ENCODE assay signal across 16 cellular contexts in genomic region chr3:153753035-153753434, GRCh38.
DNase-seq lines count a peak whose midpoint lies in the region; ATAC-seq and TF ChIP-seq lines count a peak whose summit lies in the region.
"Had no signal": no experiment of that assay in that cellular context is flagged by ENCODE, and none has a peak within 500 bp of the region (broad histone marks: within the 10 kb centered on the region; RNA-seq: fewer than 3 reads in every experiment).

No MANE protein-coding gene starts in this region.

- H3K4me3 ChIP-seq in GM23338 (no peak overlapping the region), stomach smooth muscle (ENCODE audit: low read length in 2 of 2) (no peak overlapping the region), upper lobe of right lung (no peak overlapping the region)
- H3K4me3 ChIP-seq in naive thymus-derived CD4-positive, alpha-beta T cell (ENCODE audit: low read length): no peak overlapping the region

- H3K4me3 Mint-ChIP-seq in GM23338: no peak overlapping the region
- no peak overlapping the region for H3K4me3 Mint-ChIP-seq in naive thymus-derived CD4-positive, alpha-beta T cell
- no peak overlapping the region for H3K4me3 Mint-ChIP-seq in stimulated activated effector memory CD8-positive, alpha-beta T cell treated with anti-CD3 and anti-CD28 coated beads, Interleukin-12 subunit alpha, Interleukin-12 subunit beta, amount 100 ng/mL, for 72 hours
- H3K4me3 Mint-ChIP-seq: B cell; CD4-positive, alpha-beta memory T cell had no signal

- H3K27ac ChIP-seq in 22Rv1: peak overlapping the region; percentile 49
- H3K27ac ChIP-seq in GM23338 (ENCODE audit: low read depth): no peak overlapping the region
- peak overlapping the region; percentile 79 for H3K27ac ChIP-seq in VCaP
- H3K27ac ChIP-seq in stomach smooth muscle (ENCODE audit: low read length): peak overlapping the region; percentile 12
- no peak overlapping the region for H3K27ac ChIP-seq in upper lobe of right lung
- H3K27ac ChIP-seq in naive thymus-derived CD4-positive, alpha-beta T cell (ENCODE audit: low read depth, low read length): no peak overlapping the region
- H3K27ac ChIP-seq: HL-60 had no signal

- H3F3A ChIP-seq in GM23338 (replicated peaks; ENCODE audit: low read depth): no peaks in the 10 kb centered on the region

- H3K79me2 ChIP-seq in GM23338 (replicated peaks; ENCODE audit: insufficient read depth): no peaks in the 10 kb centered on the region

- H3K36me3 Mint-ChIP-seq in GM23338 (ENCODE audit: low read depth): no peaks in the 10 kb centered on the region; the same call in 2 of the 3 replicates
- no peaks in the 10 kb centered on the region for H3K36me3 Mint-ChIP-seq in naive thymus-derived CD4-positive, alpha-beta T cell
- no peaks in the 10 kb centered on the region for H3K36me3 Mint-ChIP-seq in stimulated activated effector memory CD8-positive, alpha-beta T cell treated with anti-CD3 and anti-CD28 coated beads, Interleukin-12 subunit alpha, Interleukin-12 subunit beta, amount 100 ng/mL, for 72 hours
- H3K36me3 Mint-ChIP-seq: CD4-positive, alpha-beta memory T cell had no signal

- DNase-seq in GM23338 (ENCODE audit: low spot score): no peak
- DNase-seq in upper lobe of right lung: no peak
- DNase-seq in naive thymus-derived CD4-positive, alpha-beta T cell: no peak
- DNase-seq in stimulated activated effector memory CD8-positive, alpha-beta T cell treated with anti-CD3 and anti-CD28 coated beads, Interleukin-12 subunit alpha, Interleukin-12 subunit beta, amount 100 ng/mL, for 72 hours (ENCODE audit: low spot score in 2 of 2): no peak
- DNase-seq: C1 segment of cervical spinal cord; CD4-positive, alpha-beta memory T cell; COR-L47; DMS153; DMS79 treated with DMSO at 0.1 percent for 48 hours; GDM1 had no signal

- intact Hi-C loops in upper lobe of right lung (cut with DNase I): no loop called here
- intact Hi-C loops in naive thymus-derived CD4-positive, alpha-beta T cell (cut with micrococcal nuclease): no loop called here

- peaks cover 3% of the 10 kb centered on the region; the same call in 1 of the 3 replicates for H3K4me1 Mint-ChIP-seq in GM23338
- no peaks in the 10 kb centered on the region for H3K4me1 Mint-ChIP-seq in naive thymus-derived CD4-positive, alpha-beta T cell
- no peaks in the 10 kb centered on the region for H3K4me1 Mint-ChIP-seq in stimulated activated effector memory CD8-positive, alpha-beta T cell treated with anti-CD3 and anti-CD28 coated beads, Interleukin-12 subunit alpha, Interleukin-12 subunit beta, amount 100 ng/mL, for 72 hours
- H3K4me1 Mint-ChIP-seq: B cell; CD4-positive, alpha-beta memory T cell had no signal

- ATAC-seq in GM23338 (no peak), upper lobe of right lung (no peak)
- no peak for ATAC-seq in naive thymus-derived CD4-positive, alpha-beta T cell
- ATAC-seq in stimulated activated effector memory CD8-positive, alpha-beta T cell treated with anti-CD3 and anti-CD28 coated beads, Interleukin-12 subunit alpha, Interleukin-12 subunit beta, amount 100 ng/mL, for 72 hours: no peak
- ATAC-seq: HCT116 had no signal

- no peaks in the 10 kb centered on the region for H3K9me3 Mint-ChIP-seq in GM23338
- H3K9me3 Mint-ChIP-seq in naive thymus-derived CD4-positive, alpha-beta T cell: peaks cover 0 to 12% (median 0%) of the 10 kb centered on the region in 11 donors
- H3K9me3 Mint-ChIP-seq in stimulated activated effector memory CD8-positive, alpha-beta T cell treated with anti-CD3 and anti-CD28 coated beads, Interleukin-12 subunit alpha, Interleukin-12 subunit beta, amount 100 ng/mL, for 72 hours: no peaks in the 10 kb centered on the region

- POLR2A ChIA-PET in naive thymus-derived CD4-positive, alpha-beta T cell (lab: Charles Lee): no interaction called here

- H4K20me1 ChIP-seq in GM23338 (replicated peaks; ENCODE audit: insufficient read depth): no peaks in the 10 kb centered on the region

- peak overlapping the region; percentile 79; the same call in 1 of the 2 replicates for H2AFZ ChIP-seq in GM23338

- no peaks in the 10 kb centered on the region for H3K36me3 ChIP-seq in GM23338 (ENCODE audit: insufficient read depth)
- no peaks in the 10 kb centered on the region for H3K36me3 ChIP-seq in stomach smooth muscle (ENCODE audit: control insufficient read depth in 2 of 2, insufficient read depth in 2 of 2, low read length in 2 of 2)
- H3K36me3 ChIP-seq in upper lobe of right lung: no peaks in the 10 kb centered on the region
- H3K36me3 ChIP-seq in naive thymus-derived CD4-positive, alpha-beta T cell (ENCODE audit: control insufficient read depth in 2 of 3, insufficient read depth in 3 of 3, low read length in 3 of 3): no peaks in the 10 kb centered on the region

- no peaks in the 10 kb centered on the region for H3K27me3 Mint-ChIP-seq in GM23338 (ENCODE audit: insufficient read depth, low read depth, poor library complexity)
- H3K27me3 Mint-ChIP-seq in naive thymus-derived CD4-positive, alpha-beta T cell: peaks cover 0 to 3% (median 0%) of the 10 kb centered on the region in 5 donors

- CTCF ChIA-PET in naive thymus-derived CD4-positive, alpha-beta T cell (lab: Charles Lee): no interaction called here

- H3K9me3 ChIP-seq in stomach smooth muscle (ENCODE audit: control insufficient read depth in 2 of 2, low read length in 2 of 2) (no peaks in the 10 kb centered on the region), upper lobe of right lung (no peaks in the 10 kb centered on the region)
- H3K9me3 ChIP-seq in naive thymus-derived CD4-positive, alpha-beta T cell (ENCODE audit: control insufficient read depth in 2 of 3, low read length in 3 of 3): no peaks in the 10 kb centered on the region

- no peak for TF ChIP-seq CTCF in 22Rv1 (IDR thresholded peaks at IDR 0.05)
- no peak for TF ChIP-seq CTCF in GM23338 (conservative IDR thresholded peaks at IDR 0.05; ENCODE audit: low read depth in 2 of 2)
- no peak for TF ChIP-seq CTCF in VCaP (conservative IDR thresholded peaks at IDR 0.05)
- no peak for TF ChIP-seq CTCF in upper lobe of right lung (IDR thresholded peaks at IDR 0.05)

- no peak overlapping the region for H3K9ac ChIP-seq in stomach smooth muscle (ENCODE audit: low read length in 2 of 2)

- no peaks in the 10 kb centered on the region for H3K9me2 ChIP-seq in GM23338 (ENCODE audit: insufficient read depth)

- H3K27ac Mint-ChIP-seq in GM23338: no peak overlapping the region
- H3K27ac Mint-ChIP-seq in naive thymus-derived CD4-positive, alpha-beta T cell: no peak overlapping the region
- H3K27ac Mint-ChIP-seq in stimulated activated effector memory CD8-positive, alpha-beta T cell treated with anti-CD3 and anti-CD28 coated beads, Interleukin-12 subunit alpha, Interleukin-12 subunit beta, amount 100 ng/mL, for 72 hours: no peak overlapping the region
- H3K27ac Mint-ChIP-seq: B cell had no signal

- H3K4me1 ChIP-seq in GM23338 (ENCODE audit: insufficient read depth) (peaks cover 9% of the 10 kb centered on the region; the same call in 1 of the 2 replicates), stomach smooth muscle (ENCODE audit: control insufficient read depth, insufficient read depth, low read length) (peaks cover 4% of the 10 kb centered on the region), upper lobe of right lung (no peaks in the 10 kb centered on the region)
- H3K4me1 ChIP-seq in naive thymus-derived CD4-positive, alpha-beta T cell (ENCODE audit: control insufficient read depth in 2 of 2, insufficient read depth in 2 of 2, low read length in 2 of 2): no peaks in the 10 kb centered on the region

- no peaks in the 10 kb centered on the region for H3K27me3 ChIP-seq in GM23338 (ENCODE audit: insufficient read depth)
- H3K27me3 ChIP-seq in stomach smooth muscle (ENCODE audit: control insufficient read depth in 1 of 2, insufficient read depth in 2 of 2, low read length in 2 of 2): no peaks in the 10 kb centered on the region
- no peaks in the 10 kb centered on the region for H3K27me3 ChIP-seq in upper lobe of right lung
- no peaks in the 10 kb centered on the region for H3K27me3 ChIP-seq in naive thymus-derived CD4-positive, alpha-beta T cell (ENCODE audit: control insufficient read depth in 2 of 2, insufficient read depth in 2 of 2, low read length in 2 of 2)

- H3K4me2 ChIP-seq in GM23338: no peak overlapping the region

TF ChIP-seq in GM23338, 12 proteins besides CTCF, POLR2A, EP300 and RAD21 (continues in another document):
- no peak for TF ChIP-seq ZNF331 (CRISPR knock-in tag; IDR thresholded peaks at IDR 0.05; ENCODE audit: low read depth)
- TF ChIP-seq NANOG (IDR thresholded peaks at IDR 0.05; ENCODE audit: borderline replicate concordance): no peak
- no peak for TF ChIP-seq JUNB (IDR thresholded peaks at IDR 0.05; ENCODE audit: unreplicated experiment)
- TF ChIP-seq REST (IDR thresholded peaks at IDR 0.05; ENCODE audit: unreplicated experiment): no peak
- TF ChIP-seq ZNF114 (CRISPR knock-in tag; IDR thresholded peaks at IDR 0.05): no peak
- no peak for TF ChIP-seq EZH2 (IDR thresholded peaks at IDR 0.05; ENCODE audit: low read depth, unreplicated experiment)

Comparison
In these comparisons a context has a peak if more than half of its experiments do, and no peak if none do; other contexts are left out.
1. H3K27ac ChIP-seq: peak in 22Rv1 (single experiment), VCaP (single experiment) and stomach smooth muscle (single experiment); none in GM23338 (single experiment), upper lobe of right lung (single experiment) and naive thymus-derived CD4-positive, alpha-beta T cell (single experiment).